In the genomic region with DNA sequence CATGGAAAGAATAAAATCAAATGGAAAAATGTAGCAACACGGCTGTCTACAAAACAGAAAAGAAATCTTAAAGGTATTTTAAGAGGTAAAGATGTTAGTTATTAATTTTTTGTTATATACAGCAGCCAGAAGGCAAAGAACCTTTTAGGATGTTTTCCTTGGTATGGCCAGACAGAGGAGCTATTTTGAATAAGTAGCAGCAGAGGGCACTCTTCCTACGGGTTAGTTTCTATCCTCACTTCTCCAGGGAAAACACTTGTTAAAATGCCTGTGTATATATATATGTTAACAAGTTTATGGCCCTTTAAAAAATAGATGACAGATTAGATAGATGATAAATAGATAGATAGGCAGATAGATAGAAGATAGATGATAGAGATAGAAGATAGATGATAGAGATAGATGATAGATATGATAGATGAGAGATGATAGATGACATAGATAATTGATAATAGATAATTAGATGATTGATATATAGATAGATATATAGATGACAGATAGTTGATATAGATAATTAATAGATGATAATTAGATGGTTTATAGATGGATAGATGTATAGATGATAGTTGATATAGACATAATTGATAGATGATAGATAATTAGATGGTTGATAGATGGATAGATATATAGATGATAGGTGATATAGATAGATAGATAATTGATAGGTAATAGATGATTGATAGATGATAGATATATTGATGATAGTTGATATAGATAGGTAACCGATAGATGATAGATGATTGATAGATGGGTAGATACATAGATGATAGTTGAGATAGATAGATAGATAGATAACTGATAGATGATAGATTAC, we compare ENCODE assay signal across 9 cellular contexts. TPM values are rescaled to one million over a fixed set of nuclear protein-coding genes. Genes with fewer than 3 reads are reported as not detected.
DNase-seq lines count a peak whose midpoint lies in the region; ATAC-seq, FAIRE-seq and TF ChIP-seq lines count a peak whose summit lies in the region.
"Had no signal": no experiment of that assay in that cellular context is flagged by ENCODE, and none has a peak within 500 bp of the region (broad histone marks: within the 10 kb centered on the region; RNA-seq: fewer than 3 reads in every experiment).

No MANE protein-coding gene starts in this region.

- in situ Hi-C loops in GM12878 (cut with MboI) = no loop called here

- H3K36me3 Mint-ChIP-seq in T-cell = no peaks in the 10 kb centered on the region
- H3K36me3 Mint-ChIP-seq: activated naive CD8-positive, alpha-beta T cell had no signal

- H3K36me3 ChIP-seq in GM12878 (ENCODE audit: control insufficient read depth in 2 of 2, insufficient read depth in 2 of 2, low read length in 1 of 2) = no peaks in the 10 kb centered on the region

- DNase-seq in Right ventricle myocardium inferior (ENCODE audit: missing footprints) (no peak), cardiac septum (ENCODE audit: low spot score) (no peak), NCI-H345 (lab: John Stamatoyannopoulos, UW) (peak; percentile 57), GM12878 (ENCODE audit: low read depth, low spot score) (no peak), left lobe of liver (ENCODE audit: low spot score) (no peak), T-cell (no peak)

- no peak overlapping the region for H3K4me3 Mint-ChIP-seq in T-cell
- H3K4me3 Mint-ChIP-seq: activated naive CD8-positive, alpha-beta T cell had no signal

- BruUV-seq in GM12878 (replicated peaks; lab: Mats Ljungman, UMichigan) = no TSS peak

- no peak overlapping the region for H2AFZ ChIP-seq in GM12878 (ENCODE audit: control insufficient read depth, low read depth, low read length)

- peaks cover 3 to 4% of the 10 kb centered on the region in 2 donors for H3K27me3 Mint-ChIP-seq in T-cell

- peaks cover 0 to 1% of the 10 kb centered on the region in 2 experiments; a peak in 1 of 4 replicates for H3K27me3 ChIP-seq in GM12878 (replicated peaks in 1 of 2; ENCODE audit: control insufficient read depth in 2 of 2, insufficient read depth in 2 of 2, low read length in 1 of 2)

- no peak overlapping the region for H3K9ac ChIP-seq in GM12878 (ENCODE audit: control insufficient read depth, insufficient read depth, low read length)

- CTCF ChIA-PET in GM12878 (lab: Yijun Ruan, JAX) (interaction anchor here (0.5 to 2.3 kb wide), 9 partner anchors 30 to 827 kb away, joined by 3 to 21 read pairs (median 5); no protein-coding TSS in a partner anchor), T-cell (lab: Charles Lee) (no interaction called here)

- intact Hi-C loops in Right ventricle myocardium inferior (cut with DNase I) = loop anchor here (1.0 to 10.0 kb wide), 4 partner anchors 58 to 319 kb away; a partner anchor contains a TSS
- intact Hi-C loops in cardiac septum (cut with DNase I) = loop anchor here (2.0 to 5.0 kb wide), 2 partner anchors 111 to 174 kb away; no protein-coding TSS in a partner anchor
- intact Hi-C loops in GM12878 (cut with micrococcal nuclease; ENCODE audit: unreplicated experiment) = loop anchor here (5.0 kb wide), 1 partner anchor 314 kb away; no protein-coding TSS in a partner anchor

- SMC1A ChIA-PET in GM12878 (lab: Charles Lee; ENCODE audit: uncharacterized antibody, unreplicated experiment) = interaction anchor here (0.5 to 2.9 kb wide), 6 partner anchors 155 to 1522 kb away, joined by 3 to 17 read pairs (median 4); no protein-coding TSS in a partner anchor

- no peak overlapping the region for H3K27ac Mint-ChIP-seq in T-cell
- H3K27ac Mint-ChIP-seq: activated naive CD8-positive, alpha-beta T cell had no signal

- no peak for FAIRE-seq in GM12878 (lab: Jason Lieb, UNC)

- ATAC-seq in Right ventricle myocardium inferior (peak; percentile 50), GM12878 (0 out of 3 replicates have a peak, but pooled peaks have one; percentile 35), left lobe of liver (peak; percentile 85), HG03175 (IDR thresholded peaks at IDR 0.05; ENCODE audit: unreplicated experiment) (no peak), T-cell (replicated peaks in 1 of 4) (no peak), GM21723 (IDR thresholded peaks at IDR 0.05; ENCODE audit: unreplicated experiment) (no peak)

- H3K79me2 ChIP-seq in GM12878 (ENCODE audit: control insufficient read depth, insufficient read depth, low read length) = no peaks in the 10 kb centered on the region

- 32% methylated on average over 3 of the region's 3 CpGs for WGBS in GM12878 (ENCODE audit: insufficient coverage, insufficient replicate concordance, low lambda C conversion rate, missing lambda C conversion rate)

- no peaks in the 10 kb centered on the region for H3K4me1 Mint-ChIP-seq in T-cell

- peak; percentile 17 to 30 (median 24); a peak in 4 of 6 replicates for TF ChIP-seq CTCF in GM12878 (IDR thresholded peaks at IDR 0.05 in 2 of 3, conservative IDR thresholded peaks at IDR 0.05 in 1 of 3; ENCODE audit: control insufficient read depth in 2 of 3, extremely low read depth in 1 of 3, insufficient read depth in 1 of 3, low read depth in 3 of 3, low read length in 3 of 3)

- no peaks in the 10 kb centered on the region for H3K9me3 ChIP-seq in GM12878 (replicated peaks; ENCODE audit: control insufficient read depth, insufficient read depth, low read length)

- no peak overlapping the region for H3K4me3 ChIP-seq in GM12878

- POLR2A ChIA-PET in GM12878 (lab: Charles Lee) = no interaction called here
- POLR2A ChIA-PET in T-cell (lab: Charles Lee) = no interaction called here

- peak; percentile 36 for TF ChIP-seq RAD21 in GM12878 (IDR thresholded peaks at IDR 0.05; ENCODE audit: insufficient read depth, low read depth, low read length)

- H4K20me1 ChIP-seq in GM12878 (ENCODE audit: control insufficient read depth, insufficient read depth) = no peaks in the 10 kb centered on the region

- TF ChIP-seq POLR2A in GM12878 (IDR thresholded peaks at IDR 0.05; ENCODE audit: low read depth, low read length) = no peak

- no peak overlapping the region for H3K4me2 ChIP-seq in GM12878 (ENCODE audit: control insufficient read depth, insufficient read depth)

- no peak overlapping the region for H3K27ac ChIP-seq in GM12878 (ENCODE audit: control insufficient read depth, insufficient read depth)

- no peaks in the 10 kb centered on the region for H3K9me3 Mint-ChIP-seq in T-cell

- no peak for TF ChIP-seq EP300 in GM12878 (IDR thresholded peaks at IDR 0.05; ENCODE audit: borderline replicate concordance in 1 of 2, control insufficient read depth in 1 of 2, low read depth in 2 of 2, low read length in 2 of 2)

- H3K4me1 ChIP-seq in GM12878 (ENCODE audit: control insufficient read depth, insufficient read depth, low read length) = no peaks in the 10 kb centered on the region

- RAD21 ChIA-PET in GM12878 (lab: Charles Lee; ENCODE audit: unreplicated experiment) = interaction anchor here (1.0 to 1.6 kb wide), 3 partner anchors 173 to 528 kb away, joined by 3 to 8 read pairs (median 3); no protein-coding TSS in a partner anchor

TF ChIP-seq in GM12878, 131 proteins besides CTCF, POLR2A, EP300 and RAD21:
- TF ChIP-seq MEF2B (IDR thresholded peaks at IDR 0.05; ENCODE audit: partially characterized antibody, poor library complexity, severe bottlenecking) (no peak), SMC3 (IDR thresholded peaks at IDR 0.05; ENCODE audit: borderline replicate concordance, low read length) (peak; percentile 21; the same call in 1 of the 2 replicates)

RNA-seq across cellular contexts. Expression of a gene that starts 57.8 kb away (rescaled TPM):
- 5.5 TPM for total RNA-seq in Right ventricle myocardium inferior
- 11.6 TPM for total RNA-seq in cardiac septum
- total RNA-seq in GM12878 (2013; cell fraction: nucleolus; rRNA removed) = not detected in 2 replicates
- not detected in 2 replicates for total RNA-seq in GM12878 (2014; rRNA removed)
- not detected in 2 replicates for total RNA-seq in GM12878 (2014; rRNA removed; fragmentation: Illumina TruSeq; extraction: Trizol)
- total RNA-seq in GM12878 (2021) = 0.05 TPM in 1 of 2 replicates, not detected in the other
- polyA plus RNA-seq in GM12878 (2011; ENCODE audit: low read depth) = not detected
- not detected in 2 replicates for polyA plus RNA-seq in GM12878 (2011; rRNA removed)
- polyA plus RNA-seq in GM12878 (2011; cell fraction: cytosol; rRNA removed) = not detected in 2 replicates
- not detected in 2 replicates for polyA plus RNA-seq in GM12878 (2011; cell fraction: nucleus; rRNA removed)
- polyA plus RNA-seq in GM12878 (2012) = 0.03 TPM in 1 of 2 replicates, not detected in the other
- not detected in 2 replicates for polyA plus RNA-seq in GM12878 (2014; fragmentation: Illumina TruSeq; extraction: Trizol)
- polyA plus RNA-seq in GM12878 (2014; fragmentation: Nextera tagmentation; extraction: Ambion mirVana) = not detected
- not detected in 2 replicates for polyA plus RNA-seq in GM12878 (2014; rRNA removed)
- polyA plus RNA-seq in GM12878 (2016; fragmentation: Nextera tagmentation; extraction: Ambion mirVana) = under 1 TPM in 1 of 2 experiments, not detected in 1; 0.03 TPM
- not detected in 2 replicates for polyA minus RNA-seq in GM12878 (2011; rRNA and poly(A)+ RNA removed)
- not detected in 2 replicates for polyA minus RNA-seq in GM12878 (2011; cell fraction: cytosol; rRNA and poly(A)+ RNA removed)
- polyA minus RNA-seq in GM12878 (2011; cell fraction: nucleus; rRNA and poly(A)+ RNA removed) = not detected in 2 replicates
- 0.73 TPM for total RNA-seq in left lobe of liver
- total RNA-seq in T-cell = under 1 TPM in 3 of 5 donors, not detected in 2; 0.06 to 0.16 (median 0.07) TPM

Comparison
In these comparisons a context has a peak if more than half of its experiments do, and no peak if none do; other contexts are left out.
1. ATAC-seq: peak in Right ventricle myocardium inferior (single experiment), GM12878 (single experiment) and left lobe of liver (single experiment); none in HG03175 (single experiment), T-cell (0 of 4) and GM21723 (single experiment).